Comparison of ENCODE assay signal across 8 cellular contexts in the genomic region with DNA sequence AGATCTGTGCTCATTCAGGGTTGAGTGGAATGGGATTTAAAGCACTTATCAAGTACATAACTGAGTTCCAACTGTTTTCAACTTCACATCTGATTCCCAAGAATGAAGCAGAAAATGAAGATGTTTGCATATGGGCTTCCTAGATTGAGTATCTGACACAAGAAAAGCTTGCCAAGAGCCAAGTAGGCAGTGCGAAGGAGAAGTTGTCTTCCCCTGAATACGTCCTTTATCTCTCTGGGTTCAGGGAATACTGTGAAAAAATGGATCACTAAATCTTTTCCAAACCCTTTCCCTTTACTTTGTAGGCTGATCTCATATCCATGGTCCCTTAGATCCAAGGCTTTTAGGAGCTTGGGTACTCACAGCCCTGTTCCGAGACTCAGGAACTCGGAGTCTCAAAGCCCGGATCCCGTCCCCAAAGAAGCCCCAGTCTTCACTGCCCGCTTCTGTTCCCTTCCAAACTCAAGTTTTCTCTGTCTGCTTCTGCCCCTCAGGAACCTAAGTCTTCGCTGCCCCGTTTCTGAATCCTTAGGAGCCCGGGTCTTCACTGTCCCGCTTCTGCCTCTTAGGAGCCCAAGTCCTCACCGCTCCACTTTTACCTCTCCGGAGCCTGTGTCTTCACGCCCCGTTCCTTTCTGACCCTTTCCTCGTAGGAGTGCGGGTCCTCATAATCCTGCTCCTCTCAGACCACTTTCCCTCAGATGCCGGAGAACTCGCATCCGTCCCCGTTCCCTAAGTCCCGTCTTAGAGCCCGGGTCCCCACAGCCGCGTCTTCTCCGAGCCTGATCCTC. TPM values are rescaled to one million over a fixed set of nuclear protein-coding genes. Genes with fewer than 3 reads are reported as not detected.
DNase-seq lines count a peak whose midpoint lies in the region; ATAC-seq, FAIRE-seq and TF ChIP-seq lines count a peak whose summit lies in the region.

No MANE protein-coding gene starts in this region.

- H3K9me3 ChIP-seq in naive thymus-derived CD4-positive, alpha-beta T cell (ENCODE audit: control insufficient read depth in 2 of 3, low read length in 3 of 3), result no peaks in the 10 kb centered on the region

- POLR2A ChIA-PET in naive thymus-derived CD4-positive, alpha-beta T cell (lab: Charles Lee), result interaction anchor here (0.6 to 14.1 kb wide), 30 partner anchors 10 to 913 kb away, joined by 3 to 383 read pairs (median 6); a partner anchor contains a TSS

- H3K4me3 ChIP-seq in naive thymus-derived CD4-positive, alpha-beta T cell (ENCODE audit: low read length), result peak overlapping the region; percentile 93

- H3K9me3 Mint-ChIP-seq in endothelial cell (ENCODE audit: unreplicated experiment), result no peaks in the 10 kb centered on the region
- no peaks in the 10 kb centered on the region for H3K9me3 Mint-ChIP-seq in naive thymus-derived CD4-positive, alpha-beta T cell

- H3K27ac Mint-ChIP-seq in endothelial cell (ENCODE audit: unreplicated experiment), result peak overlapping the region; percentile 98
- H3K27ac Mint-ChIP-seq in naive thymus-derived CD4-positive, alpha-beta T cell, result peak overlapping the region; percentile 93 to 99 (median 99)

- ATAC-seq in HG02588 (IDR thresholded peaks at IDR 0.05; ENCODE audit: unreplicated experiment), result peak; percentile 5
- ATAC-seq in naive thymus-derived CD4-positive, alpha-beta T cell, result peak; percentile 5

- peaks cover 19% of the 10 kb centered on the region for H3K4me1 Mint-ChIP-seq in endothelial cell (ENCODE audit: unreplicated experiment)
- peaks cover 29 to 57% (median 47%) of the 10 kb centered on the region in 7 donors for H3K4me1 Mint-ChIP-seq in naive thymus-derived CD4-positive, alpha-beta T cell

- TF ChIP-seq CTCF in endothelial cell (IDR thresholded peaks at IDR 0.05; ENCODE audit: unreplicated experiment), result no peak

- H3K4me3 Mint-ChIP-seq in endothelial cell (ENCODE audit: unreplicated experiment), result peak overlapping the region; percentile 100
- peak overlapping the region; percentile 94 to 100 (median 98) for H3K4me3 Mint-ChIP-seq in naive thymus-derived CD4-positive, alpha-beta T cell

- peaks cover 11% of the 10 kb centered on the region for H3K27me3 Mint-ChIP-seq in endothelial cell (ENCODE audit: unreplicated experiment)
- H3K27me3 Mint-ChIP-seq in naive thymus-derived CD4-positive, alpha-beta T cell, result peaks cover 0 to 2% (median 0%) of the 10 kb centered on the region in 5 donors

- H3K36me3 Mint-ChIP-seq in endothelial cell (ENCODE audit: low read depth, unreplicated experiment), result peaks cover 4% of the 10 kb centered on the region
- peaks cover 0 to 8% (median 3%) of the 10 kb centered on the region in 5 donors for H3K36me3 Mint-ChIP-seq in naive thymus-derived CD4-positive, alpha-beta T cell

- no peaks in the 10 kb centered on the region for H3K27me3 ChIP-seq in naive thymus-derived CD4-positive, alpha-beta T cell (ENCODE audit: control insufficient read depth in 2 of 2, insufficient read depth in 2 of 2, low read length in 2 of 2)

- TF ChIP-seq POLR2A in GM12892 (IDR thresholded peaks at IDR 0.05; ENCODE audit: low read depth, low read length), result no peak

- peak overlapping the region; percentile 95 for H3K27ac ChIP-seq in naive thymus-derived CD4-positive, alpha-beta T cell (ENCODE audit: low read depth, low read length)

- peaks cover 19 to 27% of the 10 kb centered on the region in 2 donors for H3K4me1 ChIP-seq in naive thymus-derived CD4-positive, alpha-beta T cell (ENCODE audit: control insufficient read depth in 2 of 2, insufficient read depth in 2 of 2, low read length in 2 of 2)

- intact Hi-C loops in naive thymus-derived CD4-positive, alpha-beta T cell (cut with micrococcal nuclease), result loop anchor here (2.0 to 5.0 kb wide), 5 partner anchors 45 to 395 kb away; a partner anchor contains a TSS

- DNase-seq in GM12892 (ENCODE audit: insufficient read length) (no peak), RKO (ENCODE audit: low spot score) (peak; percentile 41), endothelial cell (ENCODE audit: low spot score) (peak; percentile 17), Ammon's horn (ENCODE audit: low spot score) (no peak), SKM-1 treated with dmso at 0.1 percent for 144 hours (lab: John Stamatoyannopoulos, UW; ENCODE audit: unreplicated experiment) (no peak), NCI-H146 treated with DMSO at 0.1 percent for 48 hours (lab: John Stamatoyannopoulos, UW; ENCODE audit: unreplicated experiment) (no peak)
- DNase-seq in naive thymus-derived CD4-positive, alpha-beta T cell, result no peak

- H3K36me3 ChIP-seq in naive thymus-derived CD4-positive, alpha-beta T cell (ENCODE audit: control insufficient read depth in 2 of 3, insufficient read depth in 3 of 3, low read length in 3 of 3), result no peaks in the 10 kb centered on the region

- peak; percentile 33 for FAIRE-seq in GM12892 (lab: Jason Lieb, UNC)

- CTCF ChIA-PET in naive thymus-derived CD4-positive, alpha-beta T cell (lab: Charles Lee), result interaction anchor here (0.7 to 2.1 kb wide), 7 partner anchors 22 to 240 kb away, joined by 3 to 20 read pairs (median 5); a partner anchor contains a TSS

RNA-seq across cellular contexts. Expression of a gene that starts 0.6 kb away (rescaled TPM):
- polyA plus RNA-seq in GM12892 (2012; ENCODE audit: missing spikeins), result 26.2 TPM
- total RNA-seq in endothelial cell (ENCODE audit: unreplicated experiment), result 17.0 TPM
- 10 to 100 TPM; 13.0 to 34.6 (median 19.3) TPM for total RNA-seq in naive thymus-derived CD4-positive, alpha-beta T cell
- 10 to 100 TPM; 37.2 to 41.8 TPM for polyA plus RNA-seq in naive thymus-derived CD4-positive, alpha-beta T cell

RNA-seq across cellular contexts. Expression of a gene that starts 6.1 kb away (rescaled TPM):
- polyA plus RNA-seq in GM12892 (2012; ENCODE audit: missing spikeins), result not detected
- total RNA-seq in endothelial cell (ENCODE audit: unreplicated experiment), result not detected
- total RNA-seq in naive thymus-derived CD4-positive, alpha-beta T cell, result not detected
- polyA plus RNA-seq in naive thymus-derived CD4-positive, alpha-beta T cell, result not detected

RNA-seq across cellular contexts. Expression of a gene that starts 26.3 kb away (rescaled TPM):
- 7.7 TPM for polyA plus RNA-seq in GM12892 (2012; ENCODE audit: missing spikeins)
- 22.7 TPM for total RNA-seq in endothelial cell (ENCODE audit: unreplicated experiment)
- 10 to 100 TPM; 15.8 to 26.7 (median 18.4) TPM for total RNA-seq in naive thymus-derived CD4-positive, alpha-beta T cell
- 10 to 100 TPM; 11.2 to 20.1 TPM for polyA plus RNA-seq in naive thymus-derived CD4-positive, alpha-beta T cell

RNA-seq across cellular contexts. Expression of a gene that starts 50.2 kb away (rescaled TPM):
- polyA plus RNA-seq in GM12892 (2012; ENCODE audit: missing spikeins), result 0.59 TPM
- total RNA-seq in endothelial cell (ENCODE audit: unreplicated experiment), result not detected
- 1 to 10 TPM in 2 of 5 experiments, not detected in 3; 1.1 to 1.2 TPM for total RNA-seq in naive thymus-derived CD4-positive, alpha-beta T cell
- polyA plus RNA-seq in naive thymus-derived CD4-positive, alpha-beta T cell, result not detected

Comparison
In these comparisons a context has a peak if more than half of its experiments do, and no peak if none do; other contexts are left out.
1. DNase-seq: peak in RKO (single experiment) and endothelial cell (single experiment); none in GM12892 (single experiment), naive thymus-derived CD4-positive, alpha-beta T cell (0 of 9), Ammon's horn (single experiment), SKM-1 treated with dmso at 0.1 percent for 144 hours (single experiment) and NCI-H146 treated with DMSO at 0.1 percent for 48 hours (single experiment).